In genomic region chr3:51729005-51729633, GRCh38 we compare ENCODE assay signal across 25 cellular contexts. TPM values are rescaled to one million over a fixed set of nuclear protein-coding genes. Genes with fewer than 3 reads are reported as not detected.
"Had no signal": no experiment of that assay in that cellular context is flagged by ENCODE, and none has a peak within 500 bp of the region (broad histone marks: within the 10 kb centered on the region; RNA-seq: fewer than 3 reads in every experiment).

No MANE protein-coding gene starts in this region.

- H3K27ac ChIP-seq: brain microvascular endothelial cell, gastroesophageal sphincter, heart right ventricle, ovary, right lobe of liver, SK-N-MC, stomach, testis, upper lobe of right lung had no signal

- H3K36me3 ChIP-seq: brain microvascular endothelial cell, gastroesophageal sphincter, heart right ventricle, ovary, right lobe of liver, stomach, upper lobe of right lung had no signal

- H3K4me2 ChIP-seq: smooth muscle cell had no signal

- H3K4me3 ChIP-seq: gastroesophageal sphincter, heart right ventricle, ovary, right lobe of liver, SK-N-MC, smooth muscle cell, stomach, testis, upper lobe of right lung had no signal

- H3K4me1 Mint-ChIP-seq: naive B cell had no signal

- H3K27ac Mint-ChIP-seq: effector memory CD8-positive, alpha-beta T cell had no signal

- H3K9me3 Mint-ChIP-seq: effector memory CD8-positive, alpha-beta T cell had no signal

- H3K4me3 Mint-ChIP-seq: effector memory CD8-positive, alpha-beta T cell; naive B cell had no signal

- H3K4me1 ChIP-seq: gastroesophageal sphincter, heart right ventricle, right lobe of liver, stomach, testis, upper lobe of right lung had no signal

- ATAC-seq: effector memory CD8-positive, alpha-beta T cell; gastroesophageal sphincter; heart right ventricle; left lobe of liver; right lobe of liver; Right ventricle myocardium inferior; upper lobe of right lung had no signal

- H3K27me3 ChIP-seq: brain microvascular endothelial cell, ovary, right lobe of liver, stomach, testis had no signal

- H3K9me3 ChIP-seq: ovary, right lobe of liver, testis, upper lobe of right lung had no signal

- H3K27me3 Mint-ChIP-seq: effector memory CD8-positive, alpha-beta T cell had no signal

- DNase-seq: activated CD4-positive, alpha-beta T cell treated with anti-CD3 and anti-CD28 coated beads for 1 hour; activated naive CD4-positive, alpha-beta T cell; amygdala; brain microvascular endothelial cell; cerebellar nuclear complex; dermis blood vessel endothelial cell; effector memory CD8-positive, alpha-beta T cell; heart right ventricle; naive B cell; ovary; right lobe of liver; stimulated activated CD4-positive, alpha-beta T cell treated with anti-CD3 and anti-CD28 coated beads, Interleukin-4, amount 100 ng/mL, for 4 hours; stimulated activated CD8-positive, alpha-beta memory T cell treated with anti-CD3 and anti-CD28 coated beads, Interleukin-4, amount 100 ng/mL, for 48 hours; stomach; T-helper 9 cell; testis; upper lobe of right lung had no signal

RNA-seq across cellular contexts. Expression of gene GRM2, which starts 22.3 kb away (rescaled TPM):
- total RNA-seq: epithelial cell of proximal tubule, pulmonary artery endothelial cell had no signal

RNA-seq across cellular contexts. Expression of gene IQCF6, which starts 49.9 kb away (rescaled TPM):
- total RNA-seq: dermis blood vessel endothelial cell, epithelial cell of proximal tubule, gastroesophageal sphincter, heart right ventricle, left lobe of liver, mononuclear cell, ovary, pulmonary artery endothelial cell, right lobe of liver, Right ventricle myocardium inferior, smooth muscle cell, stomach, upper lobe of right lung had no signal
- polyA plus RNA-seq: heart right ventricle, ovary, smooth muscle cell, stomach had no signal
